Comparison of ENCODE assay signal across 13 cellular contexts in genomic region chr7:151046603-151047573, GRCh38. TPM values are rescaled to one million over a fixed set of nuclear protein-coding genes. Genes with fewer than 3 reads are reported as not detected.
DNase-seq lines count a peak whose midpoint lies in the region; ATAC-seq and TF ChIP-seq lines count a peak whose summit lies in the region.
"Had no signal": no experiment of that assay in that cellular context is flagged by ENCODE, and none has a peak within 500 bp of the region (broad histone marks: within the 10 kb centered on the region; RNA-seq: fewer than 3 reads in every experiment).

No MANE protein-coding gene starts in this region.

- H3K9me3 ChIP-seq in SJCRH30 (replicated peaks), result no peaks in the 10 kb centered on the region

- H3K4me1 ChIP-seq in SJCRH30 (peaks cover 51% of the 10 kb centered on the region), foreskin keratinocyte (peaks cover 3% of the 10 kb centered on the region)

- no peaks in the 10 kb centered on the region for H3K36me3 ChIP-seq in SJCRH30

- no peak overlapping the region for H3K4me3 ChIP-seq in SJCRH30

- DNase-seq in AG08396 (ENCODE audit: low spot score), result peak; percentile 58
- DNase-seq in H4 (ENCODE audit: low spot score), result peak; percentile 76
- DNase-seq in SJCRH30, result peak; percentile 93 to 95
- DNase-seq in foreskin keratinocyte, result peak in 1 of 2 donors; percentile 39
- DNase-seq in left lobe of liver (ENCODE audit: low spot score), result no peak
- DNase-seq in SW480 (ENCODE audit: low spot score), result no peak
- DNase-seq in epidermal melanocyte (ENCODE audit: insufficient read length, low spot score), result no peak
- no peak for DNase-seq in NCI-H2171 (lab: John Stamatoyannopoulos, UW)
- DNase-seq: activated B cell treated with CpG ODN at 0.5 μM for 24 hours; CD8-positive, alpha-beta memory T cell; immature natural killer cell; NCI-H526; stimulated activated CD4-positive, alpha-beta T cell treated with anti-CD3 and anti-CD28 coated beads, Interleukin-4, amount 100 ng/mL, for 24 hours had no signal

- H3K27ac ChIP-seq in SJCRH30 (peak overlapping the region; percentile 5; the same call in 1 of the 2 replicates), foreskin keratinocyte (no peak overlapping the region)

- H3K27me3 ChIP-seq in SJCRH30 (no peaks in the 10 kb centered on the region), foreskin keratinocyte (peaks cover 10% of the 10 kb centered on the region)

- TF ChIP-seq CTCF in foreskin keratinocyte (conservative IDR thresholded peaks at IDR 0.05), result no peak

- peak; percentile 16 for ATAC-seq in foreskin keratinocyte
- no peak for ATAC-seq in left lobe of liver

RNA-seq across cellular contexts. Expression of gene ASIC3, which starts 1.4 kb away (rescaled TPM):
- total RNA-seq in H4 (2014; rRNA removed; shearing (Covaris generic)), result 0.10 TPM in 1 of 2 replicates, not detected in the other
- 1.3 and 1.5 TPM in 2 replicates for total RNA-seq in SJCRH30 (2014; rRNA removed; shearing (Covaris generic))
- total RNA-seq in foreskin keratinocyte (0.25 and 0.95 TPM in 2 replicates), left lobe of liver (2.2 TPM)
- polyA plus RNA-seq in foreskin keratinocyte, result 0.51 and 0.60 TPM in 2 replicates
- polyA plus RNA-seq: CD8-positive, alpha-beta memory T cell; immature natural killer cell had no signal

RNA-seq across cellular contexts. Expression of gene CDK5, which starts 10.8 kb away (rescaled TPM):
- 43.8 and 46.0 TPM in 2 replicates for total RNA-seq in H4 (2014; rRNA removed; shearing (Covaris generic))
- 34.3 and 39.2 TPM in 2 replicates for total RNA-seq in SJCRH30 (2014; rRNA removed; shearing (Covaris generic))
- total RNA-seq in foreskin keratinocyte (17.7 and 18.6 TPM in 2 replicates), left lobe of liver (9.6 TPM)
- polyA plus RNA-seq in foreskin keratinocyte, result 22.5 and 22.6 TPM in 2 replicates

RNA-seq across cellular contexts. Expression of gene SLC4A2, which starts 12.5 kb away (rescaled TPM):
- 61.6 and 82.9 TPM in 2 replicates for total RNA-seq in H4 (2014; rRNA removed; shearing (Covaris generic))
- total RNA-seq in SJCRH30 (2014; rRNA removed; shearing (Covaris generic)), result 129 and 132 TPM in 2 replicates
- total RNA-seq in foreskin keratinocyte (70.8 and 83.6 TPM in 2 replicates), left lobe of liver (83.1 TPM)
- 81.1 and 86.5 TPM in 2 replicates for polyA plus RNA-seq in foreskin keratinocyte

RNA-seq across cellular contexts. Expression of gene ABCB8, which starts 18.6 kb away (rescaled TPM):
- total RNA-seq in H4 (2014; rRNA removed; shearing (Covaris generic)), result 25.2 and 26.5 TPM in 2 replicates
- 20.8 and 22.3 TPM in 2 replicates for total RNA-seq in SJCRH30 (2014; rRNA removed; shearing (Covaris generic))
- total RNA-seq in foreskin keratinocyte (43.0 and 45.9 TPM in 2 replicates), left lobe of liver (29.1 TPM)
- 46.2 and 47.3 TPM in 2 replicates for polyA plus RNA-seq in foreskin keratinocyte

RNA-seq across cellular contexts. Expression of gene ATG9B, which starts 22.6 kb away (rescaled TPM):
- total RNA-seq in H4 (2014; rRNA removed; shearing (Covaris generic)), result 0.17 TPM in 1 of 2 replicates, not detected in the other
- 0.08 TPM in 1 of 2 replicates, not detected in the other for total RNA-seq in SJCRH30 (2014; rRNA removed; shearing (Covaris generic))
- 0.18 and 0.31 TPM in 2 replicates for total RNA-seq in foreskin keratinocyte
- 0.16 and 0.20 TPM in 2 replicates for polyA plus RNA-seq in foreskin keratinocyte
- not detected for total RNA-seq in left lobe of liver

Comparison
In these comparisons a context has a peak if more than half of its experiments do, and no peak if none do; other contexts are left out.
1. DNase-seq: peak in AG08396 (single experiment), H4 (single experiment) and SJCRH30 (2 of 2); none in left lobe of liver (single experiment), SW480 (single experiment), epidermal melanocyte (single experiment) and NCI-H2171 (single experiment).